Comparison of ENCODE assay signal across 10 cellular contexts in genomic region chr14:75165586-75166391, GRCh38. TPM values are rescaled to one million over a fixed set of nuclear protein-coding genes. Genes with fewer than 3 reads are reported as not detected.
DNase-seq lines count a peak whose midpoint lies in the region; ATAC-seq and TF ChIP-seq lines count a peak whose summit lies in the region.
"Had no signal": no experiment of that assay in that cellular context is flagged by ENCODE, and none has a peak within 500 bp of the region (broad histone marks: within the 10 kb centered on the region; RNA-seq: fewer than 3 reads in every experiment).

No MANE protein-coding gene starts in this region.

- no peak for ATAC-seq in GM21717 (IDR thresholded peaks at IDR 0.05; ENCODE audit: unreplicated experiment)
- ATAC-seq in GM18909 (IDR thresholded peaks at IDR 0.05; ENCODE audit: poor library complexity, unreplicated experiment), result no peak

- H3K27ac ChIP-seq in temporal lobe (ENCODE audit: low read depth, low read length), result peak overlapping the region; percentile 94

- H3K4me3 Mint-ChIP-seq in mesothelial cell of epicardium, result no peak overlapping the region

- H3K9me3 Mint-ChIP-seq in mesothelial cell of epicardium, result no peaks in the 10 kb centered on the region

- no peaks in the 10 kb centered on the region for H3K27me3 Mint-ChIP-seq in mesothelial cell of epicardium (ENCODE audit: low read depth)

- TF ChIP-seq CTCF in mesothelial cell of epicardium (IDR thresholded peaks at IDR 0.05; ENCODE audit: unreplicated experiment), result no peak

- no peaks in the 10 kb centered on the region for H3K36me3 Mint-ChIP-seq in mesothelial cell of epicardium

- peak; percentile 49 for DNase-seq in amniotic epithelial cell (ENCODE audit: low read depth)
- peak; percentile 31 for DNase-seq in epidermal melanocyte (ENCODE audit: insufficient read length, low spot score)
- DNase-seq in mesothelial cell of epicardium (ENCODE audit: low spot score in 2 of 2, unreplicated experiment in 2 of 2), result no peak
- DNase-seq in GM19238 (ENCODE audit: insufficient read length, low spot score), result no peak
- DNase-seq in kidney glomerular epithelial cell (lab: John Stamatoyannopoulos, UW), result no peak
- DNase-seq: COR-L47, small intestine had no signal

- peaks cover 22% of the 10 kb centered on the region for H3K4me1 Mint-ChIP-seq in mesothelial cell of epicardium

- H3K27ac Mint-ChIP-seq in mesothelial cell of epicardium, result peak overlapping the region; percentile 52

RNA-seq across cellular contexts. Expression of gene TMED10, which starts 10.6 kb away (rescaled TPM):
- total RNA-seq in mesothelial cell of epicardium (237 to 242 TPM (median 241 TPM) in 3 replicates), temporal lobe (94.2 TPM)

RNA-seq across cellular contexts. Expression of gene NEK9, which starts 38.9 kb away (rescaled TPM):
- total RNA-seq in mesothelial cell of epicardium (116 to 133 TPM (median 121 TPM) in 3 replicates), temporal lobe (29.0 TPM)

Comparison
In these comparisons a context has a peak if more than half of its experiments do, and no peak if none do; other contexts are left out.
1. DNase-seq: peak in amniotic epithelial cell (single experiment) and epidermal melanocyte (single experiment); none in mesothelial cell of epicardium (0 of 2), GM19238 (single experiment) and kidney glomerular epithelial cell (single experiment).